1 cellular context compared by ENCODE assay signal in the genomic region with DNA sequence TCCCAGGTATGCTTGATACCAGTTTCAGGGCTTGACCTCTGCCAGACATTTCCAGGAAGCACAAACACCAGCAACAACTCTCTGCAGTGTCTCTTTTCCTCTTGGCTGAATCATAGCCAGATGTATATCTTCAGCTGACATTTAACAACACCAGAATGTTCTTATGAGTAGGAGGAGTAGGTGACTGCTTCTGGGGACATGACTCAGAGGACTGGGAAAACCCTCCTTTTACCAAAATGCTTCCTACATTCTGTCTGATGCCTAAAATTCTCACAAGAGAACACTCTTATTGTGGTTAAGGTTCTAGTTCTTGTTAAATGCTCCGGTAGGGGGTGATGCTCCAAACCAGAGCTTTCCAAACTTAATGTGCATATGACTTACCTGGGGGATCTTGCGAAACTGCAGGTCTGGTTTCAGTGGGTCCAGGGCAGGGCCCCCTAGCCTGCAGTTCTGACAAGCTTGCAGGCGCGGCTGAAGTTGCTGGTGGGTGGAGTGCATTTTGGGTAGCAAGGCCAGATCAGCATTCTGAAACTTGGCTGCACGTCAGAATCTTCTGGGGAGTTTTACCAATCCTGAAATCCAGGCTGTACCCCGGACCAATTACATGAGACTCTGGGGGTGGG.
TF ChIP-seq lines count a peak whose summit lies in the region.

No MANE protein-coding gene starts in this region.

TF ChIP-seq in HepG2, 621 proteins besides CTCF, POLR2A, EP300 and RAD21 (continued from another document):
- TF ChIP-seq, protein P1, sequence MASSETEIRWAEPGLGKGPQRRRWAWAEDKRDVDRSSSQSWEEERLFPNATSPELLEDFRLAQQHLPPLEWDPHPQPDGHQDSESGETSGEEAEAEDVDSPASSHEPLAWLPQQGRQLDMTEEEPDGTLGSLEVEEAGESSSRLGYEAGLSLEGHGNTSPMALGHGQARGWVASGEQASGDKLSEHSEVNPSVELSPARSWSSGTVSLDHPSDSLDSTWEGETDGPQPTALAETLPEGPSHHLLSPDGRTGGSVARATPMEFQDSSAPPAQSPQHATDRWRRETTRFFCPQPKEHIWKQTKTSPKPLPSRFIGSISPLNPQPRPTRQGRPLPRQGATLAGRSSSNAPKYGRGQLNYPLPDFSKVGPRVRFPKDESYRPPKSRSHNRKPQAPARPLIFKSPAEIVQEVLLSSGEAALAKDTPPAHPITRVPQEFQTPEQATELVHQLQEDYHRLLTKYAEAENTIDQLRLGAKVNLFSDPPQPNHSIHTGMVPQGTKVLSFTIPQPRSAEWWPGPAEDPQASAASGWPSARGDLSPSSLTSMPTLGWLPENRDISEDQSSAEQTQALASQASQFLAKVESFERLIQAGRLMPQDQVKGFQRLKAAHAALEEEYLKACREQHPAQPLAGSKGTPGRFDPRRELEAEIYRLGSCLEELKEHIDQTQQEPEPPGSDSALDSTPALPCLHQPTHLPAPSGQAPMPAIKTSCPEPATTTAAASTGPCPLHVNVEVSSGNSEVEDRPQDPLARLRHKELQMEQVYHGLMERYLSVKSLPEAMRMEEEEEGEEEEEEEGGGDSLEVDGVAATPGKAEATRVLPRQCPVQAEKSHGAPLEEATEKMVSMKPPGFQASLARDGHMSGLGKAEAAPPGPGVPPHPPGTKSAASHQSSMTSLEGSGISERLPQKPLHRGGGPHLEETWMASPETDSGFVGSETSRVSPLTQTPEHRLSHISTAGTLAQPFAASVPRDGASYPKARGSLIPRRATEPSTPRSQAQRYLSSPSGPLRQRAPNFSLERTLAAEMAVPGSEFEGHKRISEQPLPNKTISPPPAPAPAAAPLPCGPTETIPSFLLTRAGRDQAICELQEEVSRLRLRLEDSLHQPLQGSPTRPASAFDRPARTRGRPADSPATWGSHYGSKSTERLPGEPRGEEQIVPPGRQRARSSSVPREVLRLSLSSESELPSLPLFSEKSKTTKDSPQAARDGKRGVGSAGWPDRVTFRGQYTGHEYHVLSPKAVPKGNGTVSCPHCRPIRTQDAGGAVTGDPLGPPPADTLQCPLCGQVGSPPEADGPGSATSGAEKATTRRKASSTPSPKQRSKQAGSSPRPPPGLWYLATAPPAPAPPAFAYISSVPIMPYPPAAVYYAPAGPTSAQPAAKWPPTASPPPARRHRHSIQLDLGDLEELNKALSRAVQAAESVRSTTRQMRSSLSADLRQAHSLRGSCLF (CRISPR knock-in tag; IDR thresholded peaks at IDR 0.05; ENCODE audit: borderline replicate concordance) = no peak
- TF ChIP-seq ZBTB7B (CRISPR knock-in tag; IDR thresholded peaks at IDR 0.05) (no peak), CCDC6 (CRISPR knock-in tag; IDR thresholded peaks at IDR 0.05) (no peak), ZNF773 (CRISPR knock-in tag; IDR thresholded peaks at IDR 0.05; ENCODE audit: borderline replicate concordance) (no peak), PHF21A (CRISPR knock-in tag; IDR thresholded peaks at IDR 0.05) (no peak), TARDBP (CRISPR knock-in tag; IDR thresholded peaks at IDR 0.05) (no peak)
